23 cellular contexts compared by ENCODE assay signal in the genomic region with DNA sequence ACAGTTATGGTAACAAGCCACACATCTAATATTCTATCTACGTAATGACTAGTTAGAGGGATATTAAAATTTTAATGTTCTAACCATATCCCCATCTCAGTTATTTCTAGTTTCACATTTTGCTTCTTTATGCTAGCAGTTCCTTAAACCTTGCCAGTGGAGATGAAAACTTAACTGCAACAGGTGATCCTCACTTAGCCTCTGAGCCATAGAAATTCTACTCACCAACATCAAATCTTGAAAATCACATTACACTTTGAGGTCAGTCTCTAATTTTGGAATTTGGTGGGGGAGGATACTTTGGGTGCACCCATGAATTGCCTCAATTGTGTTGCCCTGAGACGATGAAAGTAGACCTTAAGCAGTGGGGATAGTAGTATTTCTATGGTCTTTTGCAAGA.
"Had no signal": no experiment of that assay in that cellular context is flagged by ENCODE, and none has a peak within 500 bp of the region (broad histone marks: within the 10 kb centered on the region; RNA-seq: fewer than 3 reads in every experiment).

No MANE protein-coding gene starts in this region.

- H3K9me3 Mint-ChIP-seq: dendritic cell treated with granulocyte-macrophage colony-stimulating factor and Interleukin-4, amounts not matched to agents 40 ng/mL and 50 ng/mL, for 4 days; effector memory CD8-positive, alpha-beta T cell; immature natural killer cell had no signal

- H3K9me3 ChIP-seq: colonic mucosa, esophagus muscularis mucosa, gastroesophageal sphincter, heart left ventricle, left lung, lower lobe of right lung, mucosa of descending colon had no signal

- DNase-seq: colonic mucosa; cortex of kidney; effector CD8-positive, alpha-beta T cell; effector memory CD8-positive, alpha-beta T cell; foreskin keratinocyte; heart left ventricle; hypothalamus; immature natural killer cell; islet precursor cell; left cardiac atrium; left lung; left ventricle myocardium superior; lower lobe of right lung; mesenchymal stem cell; mucosa of descending colon; naive B cell had no signal

- H3K27ac ChIP-seq: colonic mucosa, esophagus muscularis mucosa, foreskin keratinocyte, gastroesophageal sphincter, heart left ventricle, hepatocyte, left lung, lower lobe of right lung had no signal

- H3K4me3 Mint-ChIP-seq: dendritic cell treated with granulocyte-macrophage colony-stimulating factor and Interleukin-4, amounts not matched to agents 40 ng/mL and 50 ng/mL, for 4 days; effector memory CD8-positive, alpha-beta T cell; immature natural killer cell; mesothelial cell of epicardium; naive B cell had no signal

- H3K4me1 ChIP-seq: colonic mucosa, gastroesophageal sphincter, heart left ventricle, left lung, lower lobe of right lung had no signal

- H3K36me3 ChIP-seq: colonic mucosa, esophagus muscularis mucosa, gastroesophageal sphincter, heart left ventricle, left lung, lower lobe of right lung had no signal

- H3K27ac Mint-ChIP-seq: dendritic cell treated with granulocyte-macrophage colony-stimulating factor and Interleukin-4, amounts not matched to agents 40 ng/mL and 50 ng/mL, for 4 days; effector memory CD8-positive, alpha-beta T cell; naive B cell had no signal

- H3K4me3 ChIP-seq: colonic mucosa, esophagus muscularis mucosa, gastroesophageal sphincter, heart left ventricle, hepatocyte, left lung, lower lobe of right lung, mucosa of descending colon had no signal

- H3K4me1 Mint-ChIP-seq: immature natural killer cell, naive B cell had no signal

- FAIRE-seq: endothelial cell of umbilical vein, frontal cortex had no signal

- H3K27me3 Mint-ChIP-seq: dendritic cell treated with granulocyte-macrophage colony-stimulating factor and Interleukin-4, amounts not matched to agents 40 ng/mL and 50 ng/mL, for 4 days had no signal

- H3K27me3 ChIP-seq: colonic mucosa, foreskin keratinocyte, heart left ventricle had no signal

- H3K4me2 ChIP-seq: hepatocyte had no signal

- H3K79me2 ChIP-seq: hepatocyte had no signal

- H2AFZ ChIP-seq: hepatocyte had no signal

- H3K36me3 Mint-ChIP-seq: immature natural killer cell, mesothelial cell of epicardium, naive B cell had no signal
